ENCODE assay signal across 1 cellular context in genomic region chr3:72447059-72447946, GRCh38.
A peak's percentile ranks its signal among the peaks of the same experiment; 100 is the strongest.
TF ChIP-seq lines count a peak whose summit lies in the region.

No MANE protein-coding gene starts in this region.

TF ChIP-seq in HepG2, 621 proteins besides CTCF, POLR2A, EP300 and RAD21 (continued from another document):
- TF ChIP-seq MLXIP (CRISPR knock-in tag; IDR thresholded peaks at IDR 0.05; ENCODE audit: borderline replicate concordance) (peak; percentile 58; the same call in 1 of the 2 replicates), PHF20 (CRISPR knock-in tag; IDR thresholded peaks at IDR 0.05) (no peak), FUBP1 (CRISPR knock-in tag; IDR thresholded peaks at IDR 0.05; ENCODE audit: borderline replicate concordance) (no peak), ZNF468 (CRISPR knock-in tag; IDR thresholded peaks at IDR 0.05) (no peak), ZNF562 (CRISPR knock-in tag; IDR thresholded peaks at IDR 0.05; ENCODE audit: borderline replicate concordance) (peak; percentile 78; the same call in 1 of the 2 replicates), ZNF558 (CRISPR knock-in tag; IDR thresholded peaks at IDR 0.05; ENCODE audit: borderline replicate concordance) (peak; percentile 76; the same call in 1 of the 2 replicates), ZNF12 (CRISPR knock-in tag; IDR thresholded peaks at IDR 0.05) (no peak), THAP11 (CRISPR knock-in tag; IDR thresholded peaks at IDR 0.05) (no peak), IKZF1 (IDR thresholded peaks at IDR 0.05) (no peak), EEA1 (CRISPR knock-in tag; IDR thresholded peaks at IDR 0.05; ENCODE audit: borderline replicate concordance) (no peak), MTA3 (CRISPR knock-in tag; IDR thresholded peaks at IDR 0.05) (no peak), ELF3 (CRISPR knock-in tag; IDR thresholded peaks at IDR 0.05) (no peak)
- TF ChIP-seq, protein P1, sequence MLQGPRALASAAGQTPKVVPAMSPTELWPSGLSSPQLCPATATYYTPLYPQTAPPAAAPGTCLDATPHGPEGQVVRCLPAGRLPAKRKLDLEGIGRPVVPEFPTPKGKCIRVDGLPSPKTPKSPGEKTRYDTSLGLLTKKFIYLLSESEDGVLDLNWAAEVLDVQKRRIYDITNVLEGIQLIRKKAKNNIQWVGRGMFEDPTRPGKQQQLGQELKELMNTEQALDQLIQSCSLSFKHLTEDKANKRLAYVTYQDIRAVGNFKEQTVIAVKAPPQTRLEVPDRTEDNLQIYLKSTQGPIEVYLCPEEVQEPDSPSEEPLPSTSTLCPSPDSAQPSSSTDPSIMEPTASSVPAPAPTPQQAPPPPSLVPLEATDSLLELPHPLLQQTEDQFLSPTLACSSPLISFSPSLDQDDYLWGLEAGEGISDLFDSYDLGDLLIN (CRISPR knock-in tag; IDR thresholded peaks at IDR 0.05; ENCODE audit: borderline replicate concordance) = 0 out of 2 replicates have a peak, but pooled peaks have one; percentile 29
- TF ChIP-seq, protein P2, sequence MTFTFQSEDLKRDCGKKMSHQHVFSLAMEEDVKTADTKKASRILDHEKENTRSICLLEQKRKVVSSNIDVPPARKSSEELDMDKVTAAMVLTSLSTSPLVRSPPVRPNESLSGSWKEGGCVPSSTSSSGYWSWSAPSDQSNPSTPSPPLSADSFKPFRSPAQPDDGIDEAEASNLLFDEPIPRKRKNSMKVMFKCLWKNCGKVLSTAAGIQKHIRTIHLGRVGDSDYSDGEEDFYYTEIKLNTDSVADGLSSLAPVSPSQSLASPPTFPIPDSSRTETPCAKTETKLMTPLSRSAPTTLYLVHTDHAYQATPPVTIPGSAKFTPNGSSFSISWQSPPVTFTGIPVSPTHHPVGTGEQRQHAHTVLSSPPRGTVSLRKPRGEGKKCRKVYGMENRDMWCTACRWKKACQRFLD (CRISPR knock-in tag; IDR thresholded peaks at IDR 0.05; ENCODE audit: borderline replicate concordance) = 0 out of 2 replicates have a peak, but pooled peaks have one; percentile 74
- TF ChIP-seq, protein P3, sequence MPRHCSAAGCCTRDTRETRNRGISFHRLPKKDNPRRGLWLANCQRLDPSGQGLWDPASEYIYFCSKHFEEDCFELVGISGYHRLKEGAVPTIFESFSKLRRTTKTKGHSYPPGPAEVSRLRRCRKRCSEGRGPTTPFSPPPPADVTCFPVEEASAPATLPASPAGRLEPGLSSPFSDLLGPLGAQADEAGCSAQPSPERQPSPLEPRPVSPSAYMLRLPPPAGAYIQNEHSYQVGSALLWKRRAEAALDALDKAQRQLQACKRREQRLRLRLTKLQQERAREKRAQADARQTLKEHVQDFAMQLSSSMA (CRISPR knock-in tag; IDR thresholded peaks at IDR 0.05) = no peak
